18 cellular contexts compared by ENCODE assay signal in the genomic region with DNA sequence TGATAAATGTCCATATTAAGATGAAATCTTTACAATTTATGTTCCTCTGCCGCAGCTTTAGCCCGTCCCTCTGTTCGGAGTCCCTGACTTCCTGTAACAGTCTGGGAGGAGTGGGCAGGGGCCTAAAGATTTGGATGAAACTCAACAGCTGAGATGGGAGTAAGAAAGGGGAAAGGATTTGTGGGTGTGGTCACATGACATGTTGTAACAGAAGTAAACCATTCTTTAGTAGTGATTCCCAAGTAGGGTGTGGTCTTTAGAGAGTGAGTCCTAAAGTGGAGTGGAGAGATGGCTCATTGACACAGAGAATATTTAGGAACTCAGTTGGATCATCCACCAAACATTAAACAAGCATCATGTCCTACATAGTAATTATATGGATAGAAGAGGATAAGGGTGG.
"Had no signal": no experiment of that assay in that cellular context is flagged by ENCODE, and none has a peak within 500 bp of the region (broad histone marks: within the 10 kb centered on the region; RNA-seq: fewer than 3 reads in every experiment).

No MANE protein-coding gene starts in this region.

- ATAC-seq: body of pancreas; stimulated activated memory B cell treated with anti-CD40 and anti-IgM and Interleukin-4, amounts not matched to agents 10 μg/mL and 1 μg/mL and 100 μg/mL, for 72 hours had no signal

- H3K27ac Mint-ChIP-seq: activated naive CD8-positive, alpha-beta T cell treated with anti-CD3 and anti-CD28 coated beads for 36 hours; activated T-helper 1 cell treated with anti-CD3 and anti-CD28 coated beads, Interleukin-12 subunit alpha, Interleukin-12 subunit beta, Interleukin-2, Interleukin-4 antibody, amounts not matched to agents 30 ng/mL and 10 ng/mL and 1 ng/mL, durations not matched to agents 14 hours and 24 hours and 36 hours; mesothelial cell of epicardium; neural progenitor cell; stimulated activated memory B cell treated with anti-CD40 and anti-IgM and Interleukin-4, amounts not matched to agents 10 μg/mL and 1 μg/mL and 100 μg/mL, for 72 hours had no signal

- H2AFZ ChIP-seq: neural progenitor cell had no signal

- H3K9ac ChIP-seq: neural progenitor cell had no signal

- H3K9me3 Mint-ChIP-seq: activated T-helper 1 cell treated with anti-CD3 and anti-CD28 coated beads, Interleukin-12 subunit alpha, Interleukin-12 subunit beta, Interleukin-2, Interleukin-4 antibody, amounts not matched to agents 30 ng/mL and 10 ng/mL and 1 ng/mL, durations not matched to agents 14 hours and 24 hours and 36 hours had no signal

- H3K27me3 ChIP-seq: body of pancreas, neural progenitor cell, ovary, sigmoid colon, tibial nerve, uterus had no signal

- H3K27ac ChIP-seq: body of pancreas, left ventricle myocardium inferior, neural progenitor cell, ovary, sigmoid colon, tibial nerve, uterus had no signal

- H3K27me3 Mint-ChIP-seq: activated naive CD8-positive, alpha-beta T cell treated with anti-CD3 and anti-CD28 coated beads for 36 hours; central memory CD8-positive, alpha-beta T cell; stimulated activated memory B cell treated with anti-CD40 and anti-IgM and Interleukin-4, amounts not matched to agents 10 μg/mL and 1 μg/mL and 100 μg/mL, for 72 hours had no signal

- H3K9me3 ChIP-seq: body of pancreas, ovary, sigmoid colon, uterus had no signal

- H3K4me1 ChIP-seq: body of pancreas, left ventricle myocardium inferior, neural progenitor cell, sigmoid colon, tibial nerve, uterus had no signal

- H3K4me1 Mint-ChIP-seq: activated naive CD8-positive, alpha-beta T cell treated with anti-CD3 and anti-CD28 coated beads for 36 hours; neural progenitor cell; stimulated activated memory B cell treated with anti-CD40 and anti-IgM and Interleukin-4, amounts not matched to agents 10 μg/mL and 1 μg/mL and 100 μg/mL, for 72 hours had no signal

- H3K36me3 ChIP-seq: neural progenitor cell, ovary, uterus had no signal

- DNase-seq: activated CD4-positive, alpha-beta T cell treated with anti-CD3 and anti-CD28 coated beads, Interleukin-2, amount 50 U/mL, for 1 hour; activated CD8-positive, alpha-beta memory T cell treated with anti-CD3 and anti-CD28 coated beads for 24 hours; activated naive CD8-positive, alpha-beta T cell treated with anti-CD3 and anti-CD28 coated beads for 36 hours; amygdala; body of pancreas; effector CD8-positive, alpha-beta T cell; kidney; left ventricle myocardium inferior; ovary; sigmoid colon; stimulated activated CD4-positive, alpha-beta T cell treated with anti-CD3 and anti-CD28 coated beads, Interleukin-12 subunit alpha, Interleukin-12 subunit beta, amount 100 ng/mL, for 4 hours; uterus had no signal

- H3K4me2 ChIP-seq: neural progenitor cell had no signal

- H3K4me3 ChIP-seq: body of pancreas, left ventricle myocardium inferior, neural progenitor cell, ovary, sigmoid colon, tibial nerve, uterus had no signal

- H3K4me3 Mint-ChIP-seq: activated naive CD8-positive, alpha-beta T cell treated with anti-CD3 and anti-CD28 coated beads for 36 hours; activated T-helper 1 cell treated with anti-CD3 and anti-CD28 coated beads, Interleukin-12 subunit alpha, Interleukin-12 subunit beta, Interleukin-2, Interleukin-4 antibody, amounts not matched to agents 30 ng/mL and 10 ng/mL and 1 ng/mL, durations not matched to agents 14 hours and 24 hours and 36 hours; central memory CD8-positive, alpha-beta T cell; mesothelial cell of epicardium; neural progenitor cell; stimulated activated memory B cell treated with anti-CD40 and anti-IgM and Interleukin-4, amounts not matched to agents 10 μg/mL and 1 μg/mL and 100 μg/mL, for 72 hours had no signal
